ENCODE assay signal across 9 cellular contexts in genomic region chr12:122880668-122881067, GRCh38. TPM values are rescaled to one million over a fixed set of nuclear protein-coding genes. Genes with fewer than 3 reads are reported as not detected.
A peak's percentile ranks its signal among the peaks of the same experiment; 100 is the strongest.
DNase-seq lines count a peak whose midpoint lies in the region; ATAC-seq, FAIRE-seq and TF ChIP-seq lines count a peak whose summit lies in the region.
"Had no signal": no experiment of that assay in that cellular context is flagged by ENCODE, and none has a peak within 500 bp of the region (broad histone marks: within the 10 kb centered on the region; RNA-seq: fewer than 3 reads in every experiment).

No MANE protein-coding gene starts in this region.

- peaks cover 28% of the 10 kb centered on the region in 2 donors for H3K4me1 ChIP-seq in kidney (ENCODE audit: control insufficient read depth in 1 of 2, insufficient read depth in 1 of 2, low read depth in 1 of 2, low read length in 2 of 2)
- peaks cover 0 to 92% (median 60%) of the 10 kb centered on the region in 4 donors for H3K4me1 ChIP-seq in tibial nerve

- TF ChIP-seq POLR2A in NB4 (IDR thresholded peaks at IDR 0.05; ENCODE audit: extremely low read depth, insufficient read length) = no peak
- TF ChIP-seq POLR2A in tibial nerve (IDR thresholded peaks at IDR 0.05) = no peak

- no peaks in the 10 kb centered on the region for H3K36me3 ChIP-seq in kidney (ENCODE audit: control insufficient read depth in 1 of 2, insufficient read depth in 2 of 2, low read length in 2 of 2)
- H3K36me3 ChIP-seq in tibial nerve = no peaks in the 10 kb centered on the region

- FAIRE-seq in kidney (lab: Jason Lieb, UNC) = no peak

- no peaks in the 10 kb centered on the region for H3K9me3 ChIP-seq in kidney (ENCODE audit: control insufficient read depth in 1 of 2, low read length in 2 of 2)
- H3K9me3 ChIP-seq in tibial nerve = no peaks in the 10 kb centered on the region

- TF ChIP-seq CTCF in NB4 (IDR thresholded peaks at IDR 0.05; ENCODE audit: low read depth, low read length) (peak; percentile 60), astrocyte of the cerebellum (IDR thresholded peaks at IDR 0.05; ENCODE audit: low read depth, low read length, missing control alignments) (peak; percentile 64), kidney (IDR thresholded peaks at IDR 0.05; ENCODE audit: borderline replicate concordance, extremely low read depth, insufficient read depth) (peak; percentile 23), tibial nerve (IDR thresholded peaks at IDR 0.05) (peak; percentile 18 to 43 (median 24))

- intact Hi-C loops in kidney (cut with DNase I) = no loop called here

- no peak overlapping the region for H3K9ac ChIP-seq in kidney (ENCODE audit: low read length in 2 of 2)

- H3K27me3 ChIP-seq in tibial nerve = no peaks in the 10 kb centered on the region

- H3K4me3 ChIP-seq in NB4 (ENCODE audit: low read depth, low read length) (no peak overlapping the region), astrocyte of the cerebellum (ENCODE audit: low read depth, low read length) (no peak overlapping the region), kidney (ENCODE audit: low read length in 2 of 2) (no peak overlapping the region), tibial nerve (no peak overlapping the region)
- H3K4me3 ChIP-seq: skin epidermis had no signal

- no peak for TF ChIP-seq EP300 in tibial nerve (IDR thresholded peaks at IDR 0.05)

- DNase-seq in EL (peak; percentile 45), NB4 (ENCODE audit: low read depth) (peak; percentile 62), astrocyte of the cerebellum (ENCODE audit: low read depth) (no peak), kidney (no peak), tibial nerve (ENCODE audit: low spot score in 2 of 2) (no peak)
- no peak for DNase-seq in stimulated activated CD4-positive, alpha-beta T cell treated with anti-CD3 and anti-CD28 coated beads, Interleukin-4, amount 100 ng/mL, for 4 hours

- 29 to 37% methylated on average over 8 of the region's 8 CpGs for WGBS in tibial nerve, 2 donors

- no peak for ATAC-seq in GM19023 (IDR thresholded peaks at IDR 0.05; ENCODE audit: unreplicated experiment)
- no peak for ATAC-seq in GM18517 (IDR thresholded peaks at IDR 0.05; ENCODE audit: unreplicated experiment)

- in situ Hi-C loops in astrocyte of the cerebellum (cut with HindIII; ENCODE audit: low sequenced_read_pairs) = loop anchor here (5.0 kb wide), 1 partner anchor 67 kb away; no protein-coding TSS in a partner anchor

- H3K27ac ChIP-seq in kidney (ENCODE audit: low read depth in 2 of 2, low read length in 2 of 2) (no peak overlapping the region), tibial nerve (peak overlapping the region in 3 of 4 donors; percentile 26 to 45 (median 28))
- H3K27ac ChIP-seq: skin epidermis had no signal

RNA-seq across cellular contexts. Expression of gene VPS37B, which starts 15.3 kb away (rescaled TPM):
- 47.8 TPM for total RNA-seq in kidney
- 21.4 TPM for polyA plus RNA-seq in kidney (ENCODE audit: insufficient read depth, low read depth, low replicate concordance)
- total RNA-seq in tibial nerve = 10 to 100 TPM; 24.5 to 28.4 (median 25.8) TPM

RNA-seq across cellular contexts. Expression of gene HIP1R, which starts 45.4 kb away (rescaled TPM):
- total RNA-seq in kidney (87.8 TPM), tibial nerve (10 to 100 TPM; 10.3 to 22.5 (median 16.9) TPM)
- polyA plus RNA-seq in kidney (ENCODE audit: insufficient read depth, low read depth, low replicate concordance) = 39.4 TPM

Comparison
In these comparisons a context has a peak if more than half of its experiments do, and no peak if none do; other contexts are left out.
1. DNase-seq: peak in EL (single experiment) and NB4 (single experiment); none in astrocyte of the cerebellum (single experiment), kidney (single experiment), tibial nerve (0 of 2) and stimulated activated CD4-positive, alpha-beta T cell treated with anti-CD3 and anti-CD28 coated beads, Interleukin-4, amount 100 ng/mL, for 4 hours (0 of 2).
2. H3K27ac ChIP-seq: peak in tibial nerve (3 of 4); none in kidney (0 of 2).
3. Peak in every context shown above with its lines, with median percentiles within 50 percentile points of each other: CTCF ChIP-seq.